1 cellular context compared by ENCODE assay signal in genomic region chr20:63831696-63832686, GRCh38.
A peak's percentile ranks its signal among the peaks of the same experiment; 100 is the strongest.
TF ChIP-seq lines count a peak whose summit lies in the region.

No MANE protein-coding gene starts in this region.

TF ChIP-seq in HepG2, 621 proteins besides CTCF, POLR2A, EP300 and RAD21 (continued from another document and continues in another):
- TF ChIP-seq HBP1 (CRISPR knock-in tag; IDR thresholded peaks at IDR 0.05; ENCODE audit: low read depth) (no peak), ZBTB3 (CRISPR knock-in tag; IDR thresholded peaks at IDR 0.05; ENCODE audit: borderline replicate concordance, low read depth) (no peak), GPN1 (CRISPR knock-in tag; IDR thresholded peaks at IDR 0.05; ENCODE audit: borderline replicate concordance) (no peak), TOPORS (CRISPR knock-in tag; IDR thresholded peaks at IDR 0.05) (peak; percentile 78; the same call in 1 of the 2 replicates), KDM5B (CRISPR knock-in tag; IDR thresholded peaks at IDR 0.05; ENCODE audit: borderline replicate concordance) (peak; percentile 87), ZNF629 (CRISPR knock-in tag; conservative IDR thresholded peaks at IDR 0.05) (no peak), ZKSCAN5 (CRISPR knock-in tag; IDR thresholded peaks at IDR 0.05) (peak; percentile 98), ZNF180 (CRISPR knock-in tag; IDR thresholded peaks at IDR 0.05; ENCODE audit: borderline replicate concordance, low read depth) (no peak), ZNF503 (CRISPR knock-in tag; IDR thresholded peaks at IDR 0.05) (no peak; the same call in 1 of the 2 replicates), SAFB2 (CRISPR knock-in tag; IDR thresholded peaks at IDR 0.05; ENCODE audit: borderline replicate concordance, low read depth) (0 out of 2 replicates have a peak, but pooled peaks have one; percentile 35), U2AF1 (optimal IDR thresholded peaks at IDR 0.05; ENCODE audit: low read depth, low read length) (no peak), ELF3 (CRISPR knock-in tag; IDR thresholded peaks at IDR 0.05) (no peak), GLI4 (CRISPR knock-in tag; IDR thresholded peaks at IDR 0.05; ENCODE audit: borderline replicate concordance) (peak; percentile 70; the same call in 1 of the 2 replicates), ZNF441 (CRISPR knock-in tag; IDR thresholded peaks at IDR 0.05; ENCODE audit: borderline replicate concordance) (peak; percentile 71; the same call in 1 of the 2 replicates), ZNF292 (CRISPR knock-in tag; IDR thresholded peaks at IDR 0.05; ENCODE audit: borderline replicate concordance, low read depth) (no peak), ZFP82 (CRISPR knock-in tag; IDR thresholded peaks at IDR 0.05; ENCODE audit: borderline replicate concordance) (0 out of 2 replicates have a peak, but pooled peaks have one; percentile 59), ZNF121 (CRISPR knock-in tag; IDR thresholded peaks at IDR 0.05) (peak; percentile 65; the same call in 1 of the 2 replicates), ZFAT (CRISPR knock-in tag; conservative IDR thresholded peaks at IDR 0.05) (0 out of 2 replicates have a peak, but pooled peaks have one; percentile 57), ZNF83 (CRISPR knock-in tag; IDR thresholded peaks at IDR 0.05; ENCODE audit: borderline replicate concordance) (0 out of 2 replicates have a peak, but pooled peaks have one; percentile 33), ZNF205 (CRISPR knock-in tag; IDR thresholded peaks at IDR 0.05) (no peak), ZNF138 (CRISPR knock-in tag; IDR thresholded peaks at IDR 0.05; ENCODE audit: low read depth) (0 out of 2 replicates have a peak, but pooled peaks have one; percentile 36), ZNF143 (CRISPR knock-in tag; IDR thresholded peaks at IDR 0.05) (peak; percentile 53), ZNF343 (CRISPR knock-in tag; IDR thresholded peaks at IDR 0.05) (0 out of 2 replicates have a peak, but pooled peaks have one; percentile 70), MBNL3 (CRISPR knock-in tag; conservative IDR thresholded peaks at IDR 0.05) (no peak), FOXM1 (CRISPR knock-in tag; IDR thresholded peaks at IDR 0.05) (no peak), SALL2 (CRISPR knock-in tag; IDR thresholded peaks at IDR 0.05) (no peak), ZBTB34 (CRISPR knock-in tag; IDR thresholded peaks at IDR 0.05) (no peak), ZNF644 (CRISPR knock-in tag; IDR thresholded peaks at IDR 0.05; ENCODE audit: low read depth) (no peak), HDAC6 (IDR thresholded peaks at IDR 0.05; ENCODE audit: low read depth, low read length) (no peak), ZNF615 (CRISPR knock-in tag; IDR thresholded peaks at IDR 0.05; ENCODE audit: borderline replicate concordance) (no peak), ZNF7 (CRISPR knock-in tag; IDR thresholded peaks at IDR 0.05) (no peak)
- TF ChIP-seq, protein P1, sequence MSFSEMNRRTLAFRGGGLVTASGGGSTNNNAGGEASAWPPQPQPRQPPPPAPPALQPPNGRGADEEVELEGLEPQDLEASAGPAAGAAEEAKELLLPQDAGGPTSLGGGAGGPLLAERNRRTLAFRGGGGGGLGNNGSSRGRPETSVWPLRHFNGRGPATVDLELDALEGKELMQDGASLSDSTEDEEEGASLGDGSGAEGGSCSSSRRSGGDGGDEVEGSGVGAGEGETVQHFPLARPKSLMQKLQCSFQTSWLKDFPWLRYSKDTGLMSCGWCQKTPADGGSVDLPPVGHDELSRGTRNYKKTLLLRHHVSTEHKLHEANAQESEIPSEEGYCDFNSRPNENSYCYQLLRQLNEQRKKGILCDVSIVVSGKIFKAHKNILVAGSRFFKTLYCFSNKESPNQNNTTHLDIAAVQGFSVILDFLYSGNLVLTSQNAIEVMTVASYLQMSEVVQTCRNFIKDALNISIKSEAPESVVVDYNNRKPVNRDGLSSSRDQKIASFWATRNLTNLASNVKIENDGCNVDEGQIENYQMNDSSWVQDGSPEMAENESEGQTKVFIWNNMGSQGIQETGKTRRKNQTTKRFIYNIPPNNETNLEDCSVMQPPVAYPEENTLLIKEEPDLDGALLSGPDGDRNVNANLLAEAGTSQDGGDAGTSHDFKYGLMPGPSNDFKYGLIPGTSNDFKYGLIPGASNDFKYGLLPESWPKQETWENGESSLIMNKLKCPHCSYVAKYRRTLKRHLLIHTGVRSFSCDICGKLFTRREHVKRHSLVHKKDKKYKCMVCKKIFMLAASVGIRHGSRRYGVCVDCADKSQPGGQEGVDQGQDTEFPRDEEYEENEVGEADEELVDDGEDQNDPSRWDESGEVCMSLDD (CRISPR knock-in tag; IDR thresholded peaks at IDR 0.05; ENCODE audit: borderline replicate concordance): no peak; the same call in 1 of the 2 replicates
- TF ChIP-seq, protein P2, sequence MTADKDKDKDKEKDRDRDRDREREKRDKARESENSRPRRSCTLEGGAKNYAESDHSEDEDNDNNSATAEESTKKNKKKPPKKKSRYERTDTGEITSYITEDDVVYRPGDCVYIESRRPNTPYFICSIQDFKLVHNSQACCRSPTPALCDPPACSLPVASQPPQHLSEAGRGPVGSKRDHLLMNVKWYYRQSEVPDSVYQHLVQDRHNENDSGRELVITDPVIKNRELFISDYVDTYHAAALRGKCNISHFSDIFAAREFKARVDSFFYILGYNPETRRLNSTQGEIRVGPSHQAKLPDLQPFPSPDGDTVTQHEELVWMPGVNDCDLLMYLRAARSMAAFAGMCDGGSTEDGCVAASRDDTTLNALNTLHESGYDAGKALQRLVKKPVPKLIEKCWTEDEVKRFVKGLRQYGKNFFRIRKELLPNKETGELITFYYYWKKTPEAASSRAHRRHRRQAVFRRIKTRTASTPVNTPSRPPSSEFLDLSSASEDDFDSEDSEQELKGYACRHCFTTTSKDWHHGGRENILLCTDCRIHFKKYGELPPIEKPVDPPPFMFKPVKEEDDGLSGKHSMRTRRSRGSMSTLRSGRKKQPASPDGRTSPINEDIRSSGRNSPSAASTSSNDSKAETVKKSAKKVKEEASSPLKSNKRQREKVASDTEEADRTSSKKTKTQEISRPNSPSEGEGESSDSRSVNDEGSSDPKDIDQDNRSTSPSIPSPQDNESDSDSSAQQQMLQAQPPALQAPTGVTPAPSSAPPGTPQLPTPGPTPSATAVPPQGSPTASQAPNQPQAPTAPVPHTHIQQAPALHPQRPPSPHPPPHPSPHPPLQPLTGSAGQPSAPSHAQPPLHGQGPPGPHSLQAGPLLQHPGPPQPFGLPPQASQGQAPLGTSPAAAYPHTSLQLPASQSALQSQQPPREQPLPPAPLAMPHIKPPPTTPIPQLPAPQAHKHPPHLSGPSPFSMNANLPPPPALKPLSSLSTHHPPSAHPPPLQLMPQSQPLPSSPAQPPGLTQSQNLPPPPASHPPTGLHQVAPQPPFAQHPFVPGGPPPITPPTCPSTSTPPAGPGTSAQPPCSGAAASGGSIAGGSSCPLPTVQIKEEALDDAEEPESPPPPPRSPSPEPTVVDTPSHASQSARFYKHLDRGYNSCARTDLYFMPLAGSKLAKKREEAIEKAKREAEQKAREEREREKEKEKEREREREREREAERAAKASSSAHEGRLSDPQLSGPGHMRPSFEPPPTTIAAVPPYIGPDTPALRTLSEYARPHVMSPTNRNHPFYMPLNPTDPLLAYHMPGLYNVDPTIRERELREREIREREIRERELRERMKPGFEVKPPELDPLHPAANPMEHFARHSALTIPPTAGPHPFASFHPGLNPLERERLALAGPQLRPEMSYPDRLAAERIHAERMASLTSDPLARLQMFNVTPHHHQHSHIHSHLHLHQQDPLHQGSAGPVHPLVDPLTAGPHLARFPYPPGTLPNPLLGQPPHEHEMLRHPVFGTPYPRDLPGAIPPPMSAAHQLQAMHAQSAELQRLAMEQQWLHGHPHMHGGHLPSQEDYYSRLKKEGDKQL (CRISPR knock-in tag; IDR thresholded peaks at IDR 0.05; ENCODE audit: low read depth): no peak
- TF ChIP-seq, protein P3, sequence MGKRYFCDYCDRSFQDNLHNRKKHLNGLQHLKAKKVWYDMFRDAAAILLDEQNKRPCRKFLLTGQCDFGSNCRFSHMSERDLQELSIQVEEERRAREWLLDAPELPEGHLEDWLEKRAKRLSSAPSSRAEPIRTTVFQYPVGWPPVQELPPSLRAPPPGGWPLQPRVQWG (CRISPR knock-in tag; IDR thresholded peaks at IDR 0.05; ENCODE audit: borderline replicate concordance, low read depth): no peak
- TF ChIP-seq, protein P4, sequence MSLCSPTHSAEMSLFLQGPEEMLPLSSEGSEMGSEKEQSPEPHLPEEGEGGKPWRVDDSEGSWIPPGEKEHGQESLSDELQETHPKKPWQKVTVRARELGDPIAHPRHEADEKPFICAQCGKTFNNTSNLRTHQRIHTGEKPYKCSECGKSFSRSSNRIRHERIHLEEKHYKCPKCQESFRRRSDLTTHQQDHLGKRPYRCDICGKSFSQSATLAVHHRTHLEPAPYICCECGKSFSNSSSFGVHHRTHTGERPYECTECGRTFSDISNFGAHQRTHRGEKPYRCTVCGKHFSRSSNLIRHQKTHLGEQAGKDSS (CRISPR knock-in tag; IDR thresholded peaks at IDR 0.05; ENCODE audit: borderline replicate concordance, low read depth): peak; percentile 56; the same call in 1 of the 2 replicates
- TF ChIP-seq, protein P5, sequence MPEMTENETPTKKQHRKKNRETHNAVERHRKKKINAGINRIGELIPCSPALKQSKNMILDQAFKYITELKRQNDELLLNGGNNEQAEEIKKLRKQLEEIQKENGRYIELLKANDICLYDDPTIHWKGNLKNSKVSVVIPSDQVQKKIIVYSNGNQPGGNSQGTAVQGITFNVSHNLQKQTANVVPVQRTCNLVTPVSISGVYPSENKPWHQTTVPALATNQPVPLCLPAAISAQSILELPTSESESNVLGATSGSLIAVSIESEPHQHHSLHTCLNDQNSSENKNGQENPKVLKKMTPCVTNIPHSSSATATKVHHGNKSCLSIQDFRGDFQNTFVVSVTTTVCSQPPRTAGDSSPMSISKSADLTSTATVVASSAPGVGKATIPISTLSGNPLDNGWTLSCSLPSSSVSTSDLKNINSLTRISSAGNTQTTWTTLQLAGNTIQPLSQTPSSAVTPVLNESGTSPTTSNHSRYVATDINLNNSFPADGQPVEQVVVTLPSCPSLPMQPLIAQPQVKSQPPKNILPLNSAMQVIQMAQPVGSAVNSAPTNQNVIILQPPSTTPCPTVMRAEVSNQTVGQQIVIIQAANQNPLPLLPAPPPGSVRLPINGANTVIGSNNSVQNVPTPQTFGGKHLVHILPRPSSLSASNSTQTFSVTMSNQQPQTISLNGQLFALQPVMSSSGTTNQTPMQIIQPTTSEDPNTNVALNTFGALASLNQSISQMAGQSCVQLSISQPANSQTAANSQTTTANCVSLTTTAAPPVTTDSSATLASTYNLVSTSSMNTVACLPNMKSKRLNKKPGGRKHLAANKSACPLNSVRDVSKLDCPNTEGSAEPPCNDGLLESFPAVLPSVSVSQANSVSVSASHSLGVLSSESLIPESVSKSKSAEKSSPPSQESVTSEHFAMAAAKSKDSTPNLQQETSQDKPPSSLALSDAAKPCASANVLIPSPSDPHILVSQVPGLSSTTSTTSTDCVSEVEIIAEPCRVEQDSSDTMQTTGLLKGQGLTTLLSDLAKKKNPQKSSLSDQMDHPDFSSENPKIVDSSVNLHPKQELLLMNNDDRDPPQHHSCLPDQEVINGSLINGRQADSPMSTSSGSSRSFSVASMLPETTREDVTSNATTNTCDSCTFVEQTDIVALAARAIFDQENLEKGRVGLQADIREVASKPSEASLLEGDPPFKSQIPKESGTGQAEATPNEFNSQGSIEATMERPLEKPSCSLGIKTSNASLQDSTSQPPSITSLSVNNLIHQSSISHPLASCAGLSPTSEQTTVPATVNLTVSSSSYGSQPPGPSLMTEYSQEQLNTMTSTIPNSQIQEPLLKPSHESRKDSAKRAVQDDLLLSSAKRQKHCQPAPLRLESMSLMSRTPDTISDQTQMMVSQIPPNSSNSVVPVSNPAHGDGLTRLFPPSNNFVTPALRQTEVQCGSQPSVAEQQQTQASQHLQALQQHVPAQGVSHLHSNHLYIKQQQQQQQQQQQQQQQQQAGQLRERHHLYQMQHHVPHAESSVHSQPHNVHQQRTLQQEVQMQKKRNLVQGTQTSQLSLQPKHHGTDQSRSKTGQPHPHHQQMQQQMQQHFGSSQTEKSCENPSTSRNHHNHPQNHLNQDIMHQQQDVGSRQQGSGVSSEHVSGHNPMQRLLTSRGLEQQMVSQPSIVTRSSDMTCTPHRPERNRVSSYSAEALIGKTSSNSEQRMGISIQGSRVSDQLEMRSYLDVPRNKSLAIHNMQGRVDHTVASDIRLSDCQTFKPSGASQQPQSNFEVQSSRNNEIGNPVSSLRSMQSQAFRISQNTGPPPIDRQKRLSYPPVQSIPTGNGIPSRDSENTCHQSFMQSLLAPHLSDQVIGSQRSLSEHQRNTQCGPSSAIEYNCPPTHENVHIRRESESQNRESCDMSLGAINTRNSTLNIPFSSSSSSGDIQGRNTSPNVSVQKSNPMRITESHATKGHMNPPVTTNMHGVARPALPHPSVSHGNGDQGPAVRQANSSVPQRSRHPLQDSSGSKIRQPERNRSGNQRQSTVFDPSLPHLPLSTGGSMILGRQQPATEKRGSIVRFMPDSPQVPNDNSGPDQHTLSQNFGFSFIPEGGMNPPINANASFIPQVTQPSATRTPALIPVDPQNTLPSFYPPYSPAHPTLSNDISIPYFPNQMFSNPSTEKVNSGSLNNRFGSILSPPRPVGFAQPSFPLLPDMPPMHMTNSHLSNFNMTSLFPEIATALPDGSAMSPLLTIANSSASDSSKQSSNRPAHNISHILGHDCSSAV (CRISPR knock-in tag; IDR thresholded peaks at IDR 0.05; ENCODE audit: borderline replicate concordance): no peak
